ENCODE assay signal across 9 cellular contexts in genomic region chr2:106581755-106582430, GRCh38.
A peak's percentile ranks its signal among the peaks of the same experiment; 100 is the strongest.
DNase-seq lines count a peak whose midpoint lies in the region; ATAC-seq and TF ChIP-seq lines count a peak whose summit lies in the region.
"Had no signal": no experiment of that assay in that cellular context is flagged by ENCODE, and none has a peak within 500 bp of the region (broad histone marks: within the 10 kb centered on the region; RNA-seq: fewer than 3 reads in every experiment).

No MANE protein-coding gene starts in this region.

- intact Hi-C loops in Right ventricle myocardium inferior (cut with DNase I) (loop anchor here (2.0 to 10.0 kb wide), 5 partner anchors 19 to 475 kb away; no protein-coding TSS in a partner anchor), cardiac septum (cut with DNase I) (loop anchor here (2.0 to 5.0 kb wide), 3 partner anchors 17 to 475 kb away; no protein-coding TSS in a partner anchor), vagina (cut with DNase I) (no loop called here)

- H3K27ac Mint-ChIP-seq in nephron progenitor cell = no peak overlapping the region

- no peaks in the 10 kb centered on the region for H3K9me3 ChIP-seq in vagina
- H3K9me3 ChIP-seq: neutrophil had no signal

- H3K27me3 Mint-ChIP-seq in nephron progenitor cell (ENCODE audit: low read depth, poor library complexity) = peaks cover 22% of the 10 kb centered on the region

- TF ChIP-seq CTCF in nephron progenitor cell (IDR thresholded peaks at IDR 0.05) = no peak
- peak in 1 of 3 experiments; percentile 11 for TF ChIP-seq CTCF in vagina (IDR thresholded peaks at IDR 0.05)

- H3K4me3 Mint-ChIP-seq in nephron progenitor cell = peak overlapping the region; percentile 86

- no peak overlapping the region for H3K27ac ChIP-seq in vagina
- H3K27ac ChIP-seq: neutrophil had no signal

- DNase-seq in Right ventricle myocardium inferior (ENCODE audit: missing footprints) (peak; percentile 72), cardiac septum (ENCODE audit: low spot score) (no peak), NCI-H2171 treated with DMSO at 0.1 percent for 48 hours (lab: John Stamatoyannopoulos, UW) (peak; percentile 78), fibroblast of gingiva (ENCODE audit: low read depth) (peak; percentile 42), nephron progenitor cell (peak; percentile 67), vagina (ENCODE audit: extremely low spot score in 2 of 2) (no peak)
- peak; percentile 70 for DNase-seq in activated CD8-positive, alpha-beta memory T cell treated with anti-CD3 and anti-CD28 coated beads for 24 hours

- no peaks in the 10 kb centered on the region for H3K36me3 ChIP-seq in vagina
- H3K36me3 ChIP-seq: neutrophil had no signal

- H3K9me3 Mint-ChIP-seq in nephron progenitor cell = no peaks in the 10 kb centered on the region

- H3K4me1 ChIP-seq in vagina = peaks cover 5% of the 10 kb centered on the region

- no peaks in the 10 kb centered on the region for H3K27me3 ChIP-seq in vagina

- H3K4me1 Mint-ChIP-seq in nephron progenitor cell = peaks cover 50% of the 10 kb centered on the region

- H3K4me3 ChIP-seq in vagina = peak overlapping the region; percentile 21 to 33

- H3K36me3 Mint-ChIP-seq in nephron progenitor cell (ENCODE audit: low read depth) = no peaks in the 10 kb centered on the region

- TF ChIP-seq POLR2A in vagina (IDR thresholded peaks at IDR 0.05) = no peak

- ATAC-seq in Right ventricle myocardium inferior (peak; percentile 86), HG02588 (IDR thresholded peaks at IDR 0.05; ENCODE audit: unreplicated experiment) (peak; percentile 52)

Comparison
In these comparisons a context has a peak if more than half of its experiments do, and no peak if none do; other contexts are left out.
1. DNase-seq: peak in Right ventricle myocardium inferior (single experiment), NCI-H2171 treated with DMSO at 0.1 percent for 48 hours (single experiment), activated CD8-positive, alpha-beta memory T cell treated with anti-CD3 and anti-CD28 coated beads for 24 hours (single experiment), fibroblast of gingiva (single experiment) and nephron progenitor cell (single experiment); none in cardiac septum (single experiment) and vagina (0 of 2).